In genomic region chr19:18173572-18174294, GRCh38 we compare ENCODE assay signal across 1 cellular context.
TF ChIP-seq lines count a peak whose summit lies in the region.

Gene IFI30 (plus strand): TSS chr19:18173813. CDS start chr19:18173842, 29 bp downstream.

TF ChIP-seq in K562, 482 proteins besides CTCF, POLR2A, EP300 and RAD21 (continued from another document and continues in another):
- TF ChIP-seq ATF1 (CRISPR knock-in tag; IDR thresholded peaks at IDR 0.05) (no peak), ATF1 (tag; IDR thresholded peaks at IDR 0.05) (no peak; the same call in 1 of the 2 replicates), HNRNPL (IDR thresholded peaks at IDR 0.05; ENCODE audit: low read depth, low read length) (peak; percentile 82), NFIX (CRISPR knock-in tag; IDR thresholded peaks at IDR 0.05; ENCODE audit: low read depth) (no peak), FOXJ3 (CRISPR knock-in tag; IDR thresholded peaks at IDR 0.05) (no peak), MEIS2 (IDR thresholded peaks at IDR 0.05; ENCODE audit: partially characterized antibody) (no peak), MBD2 (IDR thresholded peaks at IDR 0.05; ENCODE audit: borderline replicate concordance, low read depth) (0 out of 2 replicates have a peak, but pooled peaks have one; percentile 15), SUPT5H (IDR thresholded peaks at IDR 0.05) (peak; percentile 85), HDAC2 (IDR thresholded peaks at IDR 0.05) (0 out of 2 replicates have a peak, but pooled peaks have one; percentile 40), ZNF408 (CRISPR knock-in tag; IDR thresholded peaks at IDR 0.05; ENCODE audit: low read depth) (no peak), CREBBP (IDR thresholded peaks at IDR 0.05; ENCODE audit: low read depth, low read length) (no peak), MYC (IDR thresholded peaks at IDR 0.05; ENCODE audit: low read depth, low read length) (peak; percentile 30; the same call in 1 of the 2 replicates), MYC (CRISPR knock-in tag; IDR thresholded peaks at IDR 0.05; ENCODE audit: borderline replicate concordance, low read depth) (no peak), GABPB2 (CRISPR knock-in tag; conservative IDR thresholded peaks at IDR 0.05) (no peak), PHF21A (IDR thresholded peaks at IDR 0.05; ENCODE audit: borderline replicate concordance, low read depth) (0 out of 2 replicates have a peak, but pooled peaks have one; percentile 11), POLR2B (IDR thresholded peaks at IDR 0.05; ENCODE audit: low read depth, partially characterized antibody) (peak; percentile 60), ZNF12 (CRISPR knock-in tag; IDR thresholded peaks at IDR 0.05) (0 out of 2 replicates have a peak, but pooled peaks have one; percentile 1), CAMTA2 (CRISPR knock-in tag; conservative IDR thresholded peaks at IDR 0.05) (no peak), TARDBP (IDR thresholded peaks at IDR 0.05) (no peak), PCBP1 (IDR thresholded peaks at IDR 0.05; ENCODE audit: low read depth, low read length, poor library complexity, severe bottlenecking) (peak; percentile 90), ZBTB1 (CRISPR knock-in tag; IDR thresholded peaks at IDR 0.05; ENCODE audit: borderline replicate concordance, low read depth) (peak; percentile 37; the same call in 1 of the 2 replicates), ESRRA (IDR thresholded peaks at IDR 0.05; ENCODE audit: borderline replicate concordance, low read depth) (peak; percentile 49; the same call in 1 of the 2 replicates), TAF7 (tag; IDR thresholded peaks at IDR 0.05) (no peak), ZKSCAN8 (CRISPR knock-in tag; IDR thresholded peaks at IDR 0.05) (peak; percentile 99), L3MBTL2 (IDR thresholded peaks at IDR 0.05) (peak; percentile 86), THRAP3 (IDR thresholded peaks at IDR 0.05; ENCODE audit: borderline replicate concordance) (no peak), ZNF24 (IDR thresholded peaks at IDR 0.05) (peak; percentile 77; the same call in 1 of the 2 replicates), ZNF217 (CRISPR knock-in tag; IDR thresholded peaks at IDR 0.05) (no peak), SMARCA4 (IDR thresholded peaks at IDR 0.05) (no peak), SMAD4 (CRISPR knock-in tag; conservative IDR thresholded peaks at IDR 0.05) (0 out of 2 replicates have a peak, but pooled peaks have one; percentile 40), ZNF232 (CRISPR knock-in tag; IDR thresholded peaks at IDR 0.05) (no peak), ARID4B (CRISPR knock-in tag; IDR thresholded peaks at IDR 0.05) (peak; percentile 70; the same call in 1 of the 2 replicates), JUNB (CRISPR knock-in tag; conservative IDR thresholded peaks at IDR 0.05) (no peak), SIN3A (IDR thresholded peaks at IDR 0.05; ENCODE audit: borderline replicate concordance in 2 of 2, control insufficient read depth in 1 of 2, low read depth in 2 of 2, low read length in 2 of 2) (peak; percentile 15 to 74; a peak in 2 of 4 replicates), POLR2AphosphoS5 (IDR thresholded peaks at IDR 0.05; ENCODE audit: control insufficient read depth, insufficient read depth, low read depth, low read length) (peak; percentile 54), ZNF263 (CRISPR knock-in tag; IDR thresholded peaks at IDR 0.05; ENCODE audit: borderline replicate concordance) (peak; percentile 57; the same call in 1 of the 2 replicates), CBX1 (IDR thresholded peaks at IDR 0.05; ENCODE audit: low read depth) (peak; percentile 57), ETS2 (tag; IDR thresholded peaks at IDR 0.05; ENCODE audit: borderline replicate concordance, poor library complexity, severe bottlenecking) (no peak), TEAD2 (tag; IDR thresholded peaks at IDR 0.05) (no peak), DMBX1 (CRISPR knock-in tag; IDR thresholded peaks at IDR 0.05; ENCODE audit: borderline replicate concordance) (no peak), CSDE1 (IDR thresholded peaks at IDR 0.05) (no peak), RNF2 (IDR thresholded peaks at IDR 0.05) (0 out of 2 replicates have a peak, but pooled peaks have one; percentile 41), FOXM1 (IDR thresholded peaks at IDR 0.05; ENCODE audit: low read depth) (no peak), FOXM1 (CRISPR knock-in tag; IDR thresholded peaks at IDR 0.05; ENCODE audit: low read depth) (0 out of 2 replicates have a peak, but pooled peaks have one; percentile 35), GABPB1 (CRISPR knock-in tag; IDR thresholded peaks at IDR 0.05) (peak; percentile 33; the same call in 1 of the 2 replicates), SMAD2 (IDR thresholded peaks at IDR 0.05; ENCODE audit: low read depth, low read length) (no peak), THRA (IDR thresholded peaks at IDR 0.05) (no peak), CCNT2 (IDR thresholded peaks at IDR 0.05; ENCODE audit: borderline replicate concordance, extremely low read depth, insufficient read length, low read depth, low read length) (peak; percentile 52), JUND (IDR thresholded peaks at IDR 0.05; ENCODE audit: borderline replicate concordance, low read depth, low read length) (0 out of 2 replicates have a peak, but pooled peaks have one; percentile 5), JUND (tag; IDR thresholded peaks at IDR 0.05; ENCODE audit: borderline replicate concordance, low read depth, low read length) (no peak), POLR3G (IDR thresholded peaks at IDR 0.05; ENCODE audit: extremely low read depth, insufficient read length, insufficient replicate concordance) (no peak)
- TF ChIP-seq, protein P1, sequence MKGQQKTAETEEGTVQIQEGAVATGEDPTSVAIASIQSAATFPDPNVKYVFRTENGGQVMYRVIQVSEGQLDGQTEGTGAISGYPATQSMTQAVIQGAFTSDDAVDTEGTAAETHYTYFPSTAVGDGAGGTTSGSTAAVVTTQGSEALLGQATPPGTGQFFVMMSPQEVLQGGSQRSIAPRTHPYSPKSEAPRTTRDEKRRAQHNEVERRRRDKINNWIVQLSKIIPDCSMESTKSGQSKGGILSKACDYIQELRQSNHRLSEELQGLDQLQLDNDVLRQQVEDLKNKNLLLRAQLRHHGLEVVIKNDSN (CRISPR knock-in tag; IDR thresholded peaks at IDR 0.05) = peak; percentile 58
- TF ChIP-seq, protein P2, sequence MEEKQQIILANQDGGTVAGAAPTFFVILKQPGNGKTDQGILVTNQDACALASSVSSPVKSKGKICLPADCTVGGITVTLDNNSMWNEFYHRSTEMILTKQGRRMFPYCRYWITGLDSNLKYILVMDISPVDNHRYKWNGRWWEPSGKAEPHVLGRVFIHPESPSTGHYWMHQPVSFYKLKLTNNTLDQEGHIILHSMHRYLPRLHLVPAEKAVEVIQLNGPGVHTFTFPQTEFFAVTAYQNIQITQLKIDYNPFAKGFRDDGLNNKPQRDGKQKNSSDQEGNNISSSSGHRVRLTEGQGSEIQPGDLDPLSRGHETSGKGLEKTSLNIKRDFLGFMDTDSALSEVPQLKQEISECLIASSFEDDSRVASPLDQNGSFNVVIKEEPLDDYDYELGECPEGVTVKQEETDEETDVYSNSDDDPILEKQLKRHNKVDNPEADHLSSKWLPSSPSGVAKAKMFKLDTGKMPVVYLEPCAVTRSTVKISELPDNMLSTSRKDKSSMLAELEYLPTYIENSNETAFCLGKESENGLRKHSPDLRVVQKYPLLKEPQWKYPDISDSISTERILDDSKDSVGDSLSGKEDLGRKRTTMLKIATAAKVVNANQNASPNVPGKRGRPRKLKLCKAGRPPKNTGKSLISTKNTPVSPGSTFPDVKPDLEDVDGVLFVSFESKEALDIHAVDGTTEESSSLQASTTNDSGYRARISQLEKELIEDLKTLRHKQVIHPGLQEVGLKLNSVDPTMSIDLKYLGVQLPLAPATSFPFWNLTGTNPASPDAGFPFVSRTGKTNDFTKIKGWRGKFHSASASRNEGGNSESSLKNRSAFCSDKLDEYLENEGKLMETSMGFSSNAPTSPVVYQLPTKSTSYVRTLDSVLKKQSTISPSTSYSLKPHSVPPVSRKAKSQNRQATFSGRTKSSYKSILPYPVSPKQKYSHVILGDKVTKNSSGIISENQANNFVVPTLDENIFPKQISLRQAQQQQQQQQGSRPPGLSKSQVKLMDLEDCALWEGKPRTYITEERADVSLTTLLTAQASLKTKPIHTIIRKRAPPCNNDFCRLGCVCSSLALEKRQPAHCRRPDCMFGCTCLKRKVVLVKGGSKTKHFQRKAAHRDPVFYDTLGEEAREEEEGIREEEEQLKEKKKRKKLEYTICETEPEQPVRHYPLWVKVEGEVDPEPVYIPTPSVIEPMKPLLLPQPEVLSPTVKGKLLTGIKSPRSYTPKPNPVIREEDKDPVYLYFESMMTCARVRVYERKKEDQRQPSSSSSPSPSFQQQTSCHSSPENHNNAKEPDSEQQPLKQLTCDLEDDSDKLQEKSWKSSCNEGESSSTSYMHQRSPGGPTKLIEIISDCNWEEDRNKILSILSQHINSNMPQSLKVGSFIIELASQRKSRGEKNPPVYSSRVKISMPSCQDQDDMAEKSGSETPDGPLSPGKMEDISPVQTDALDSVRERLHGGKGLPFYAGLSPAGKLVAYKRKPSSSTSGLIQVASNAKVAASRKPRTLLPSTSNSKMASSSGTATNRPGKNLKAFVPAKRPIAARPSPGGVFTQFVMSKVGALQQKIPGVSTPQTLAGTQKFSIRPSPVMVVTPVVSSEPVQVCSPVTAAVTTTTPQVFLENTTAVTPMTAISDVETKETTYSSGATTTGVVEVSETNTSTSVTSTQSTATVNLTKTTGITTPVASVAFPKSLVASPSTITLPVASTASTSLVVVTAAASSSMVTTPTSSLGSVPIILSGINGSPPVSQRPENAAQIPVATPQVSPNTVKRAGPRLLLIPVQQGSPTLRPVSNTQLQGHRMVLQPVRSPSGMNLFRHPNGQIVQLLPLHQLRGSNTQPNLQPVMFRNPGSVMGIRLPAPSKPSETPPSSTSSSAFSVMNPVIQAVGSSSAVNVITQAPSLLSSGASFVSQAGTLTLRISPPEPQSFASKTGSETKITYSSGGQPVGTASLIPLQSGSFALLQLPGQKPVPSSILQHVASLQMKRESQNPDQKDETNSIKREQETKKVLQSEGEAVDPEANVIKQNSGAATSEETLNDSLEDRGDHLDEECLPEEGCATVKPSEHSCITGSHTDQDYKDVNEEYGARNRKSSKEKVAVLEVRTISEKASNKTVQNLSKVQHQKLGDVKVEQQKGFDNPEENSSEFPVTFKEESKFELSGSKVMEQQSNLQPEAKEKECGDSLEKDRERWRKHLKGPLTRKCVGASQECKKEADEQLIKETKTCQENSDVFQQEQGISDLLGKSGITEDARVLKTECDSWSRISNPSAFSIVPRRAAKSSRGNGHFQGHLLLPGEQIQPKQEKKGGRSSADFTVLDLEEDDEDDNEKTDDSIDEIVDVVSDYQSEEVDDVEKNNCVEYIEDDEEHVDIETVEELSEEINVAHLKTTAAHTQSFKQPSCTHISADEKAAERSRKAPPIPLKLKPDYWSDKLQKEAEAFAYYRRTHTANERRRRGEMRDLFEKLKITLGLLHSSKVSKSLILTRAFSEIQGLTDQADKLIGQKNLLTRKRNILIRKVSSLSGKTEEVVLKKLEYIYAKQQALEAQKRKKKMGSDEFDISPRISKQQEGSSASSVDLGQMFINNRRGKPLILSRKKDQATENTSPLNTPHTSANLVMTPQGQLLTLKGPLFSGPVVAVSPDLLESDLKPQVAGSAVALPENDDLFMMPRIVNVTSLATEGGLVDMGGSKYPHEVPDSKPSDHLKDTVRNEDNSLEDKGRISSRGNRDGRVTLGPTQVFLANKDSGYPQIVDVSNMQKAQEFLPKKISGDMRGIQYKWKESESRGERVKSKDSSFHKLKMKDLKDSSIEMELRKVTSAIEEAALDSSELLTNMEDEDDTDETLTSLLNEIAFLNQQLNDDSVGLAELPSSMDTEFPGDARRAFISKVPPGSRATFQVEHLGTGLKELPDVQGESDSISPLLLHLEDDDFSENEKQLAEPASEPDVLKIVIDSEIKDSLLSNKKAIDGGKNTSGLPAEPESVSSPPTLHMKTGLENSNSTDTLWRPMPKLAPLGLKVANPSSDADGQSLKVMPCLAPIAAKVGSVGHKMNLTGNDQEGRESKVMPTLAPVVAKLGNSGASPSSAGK (IDR thresholded peaks at IDR 0.05) = peak; percentile 77
